8 cellular contexts compared by ENCODE assay signal in the genomic region with DNA sequence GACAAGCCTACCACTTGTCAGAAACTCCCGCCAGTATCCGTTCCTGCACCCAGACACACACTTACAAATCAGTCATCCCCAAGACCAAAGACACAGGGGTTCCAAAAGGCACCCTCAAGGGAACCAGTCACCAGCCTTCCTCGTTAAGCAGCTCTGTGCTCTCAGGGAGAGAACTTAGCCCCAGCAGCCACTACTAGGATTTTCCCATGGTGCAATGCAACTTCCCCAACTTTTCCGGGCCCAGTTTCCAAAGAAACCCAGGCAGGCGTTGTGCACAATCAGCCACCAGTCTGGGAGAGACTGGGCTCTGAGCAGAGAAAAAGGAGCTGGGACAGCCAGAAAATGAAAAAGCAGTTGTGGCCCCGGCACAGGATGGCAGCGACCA. TPM values are rescaled to one million over a fixed set of nuclear protein-coding genes. Genes with fewer than 3 reads are reported as not detected.
DNase-seq lines count a peak whose midpoint lies in the region; TF ChIP-seq lines count a peak whose summit lies in the region.

No MANE protein-coding gene starts in this region.

- H3K4me3 Mint-ChIP-seq in T-helper 2 cell treated with Interferon-gamma antibody and Interleukin-4, amounts not matched to agents 5 μg/mL and 100 μg/mL, for 36 hours = peak overlapping the region; percentile 67

- H2AK5ac ChIP-seq in neuronal stem cell (ENCODE audit: low read depth, low read length) = peak overlapping the region; percentile 99

- H3K36me3 ChIP-seq in neuronal stem cell (replicated peaks in 1 of 2; ENCODE audit: control insufficient read depth in 2 of 2, insufficient read depth in 2 of 2, low read length in 2 of 2) = peaks cover 4 to 9% of the 10 kb centered on the region in 2 donors

- H2BK12ac ChIP-seq in neuronal stem cell (ENCODE audit: low read length) = no peak overlapping the region

- no peak overlapping the region for H4K8ac ChIP-seq in neuronal stem cell (ENCODE audit: low read depth, low read length)

- no peak overlapping the region for H2BK5ac ChIP-seq in neuronal stem cell (ENCODE audit: low read length)

- no peak overlapping the region for H2BK120ac ChIP-seq in neuronal stem cell (ENCODE audit: low read depth, low read length)

- H3K27me3 Mint-ChIP-seq in T-helper 2 cell treated with Interferon-gamma antibody and Interleukin-4, amounts not matched to agents 5 μg/mL and 100 μg/mL, for 36 hours (ENCODE audit: low read depth) = peaks cover 44% of the 10 kb centered on the region

- no peak overlapping the region for H3K23ac ChIP-seq in neuronal stem cell (ENCODE audit: low read depth, low read length, poor library complexity)

- H3K27ac ChIP-seq in neuronal stem cell (replicated peaks; ENCODE audit: low read length) = no peak overlapping the region

- DNase-seq in T-helper 2 cell treated with Interferon-gamma antibody and Interleukin-4, amounts not matched to agents 5 μg/mL and 100 μg/mL, for 36 hours (ENCODE audit: low spot score) = no peak
- no peak for DNase-seq in T-helper 2 cell
- DNase-seq in foreskin melanocyte = peak; percentile 27
- DNase-seq in neuronal stem cell (ENCODE audit: low spot score) = no peak
- no peak for DNase-seq in posterior vena cava (ENCODE audit: low spot score)
- no peak for DNase-seq in HPDE6-E6E7 (ENCODE audit: extremely low spot score)
- DNase-seq in NCI-H774 (lab: John Stamatoyannopoulos, UW) = no peak

- H3K79me1 ChIP-seq in neuronal stem cell (ENCODE audit: low read depth, low read length) = peaks cover 19% of the 10 kb centered on the region

- H3K4me3 ChIP-seq in WI38 (ENCODE audit: low read depth, low read length) (peak overlapping the region; percentile 85), neuronal stem cell (ENCODE audit: low read length in 2 of 2) (peak overlapping the region; percentile 96 to 99)

- peak overlapping the region; percentile 74 for H3K4me2 ChIP-seq in neuronal stem cell (ENCODE audit: insufficient read depth, low read length, poor library complexity, severe bottlenecking)

- H3K18ac ChIP-seq in neuronal stem cell (ENCODE audit: low read length) = peak overlapping the region; percentile 99

- no peaks in the 10 kb centered on the region for H3K9me3 ChIP-seq in neuronal stem cell (replicated peaks in 1 of 2; ENCODE audit: control insufficient read depth in 2 of 2, insufficient read depth in 1 of 2, low read depth in 1 of 2, low read length in 2 of 2)

- intact Hi-C loops in posterior vena cava (cut with DNase I) = loop anchor here in 1 of 2 donors (5.0 kb wide), 1 partner anchor 78 kb away; no protein-coding TSS in a partner anchor

- peak overlapping the region; percentile 90 for H3K14ac ChIP-seq in neuronal stem cell (ENCODE audit: low read length)

- H3K9ac ChIP-seq in neuronal stem cell (ENCODE audit: low read depth, low read length, poor library complexity) = peak overlapping the region; percentile 100

- peak overlapping the region; percentile 90 for H2BK15ac ChIP-seq in neuronal stem cell (ENCODE audit: low read length)

- H2AFZ ChIP-seq in neuronal stem cell (ENCODE audit: low read length) = peak overlapping the region; percentile 91

- H3K27me3 ChIP-seq in neuronal stem cell (ENCODE audit: control insufficient read depth in 3 of 3, insufficient read depth in 3 of 3, low read depth in 1 of 3, low read length in 3 of 3) = peaks cover 0 to 7% (median 0%) of the 10 kb centered on the region in 3 experiments

- WGBS in neuronal stem cell (ENCODE audit: extremely low coverage in 2 of 2, insufficient read length in 2 of 2, insufficient replicate concordance in 1 of 2), 2 donors = no CpG with 5 or more reads among the region's 7 CpGs

- H4K91ac ChIP-seq in neuronal stem cell (ENCODE audit: low read depth, low read length, poor library complexity) = no peak overlapping the region

- H3K4ac ChIP-seq in neuronal stem cell (ENCODE audit: low read length) = no peak overlapping the region

- H3K27ac Mint-ChIP-seq in T-helper 2 cell treated with Interferon-gamma antibody and Interleukin-4, amounts not matched to agents 5 μg/mL and 100 μg/mL, for 36 hours = no peak overlapping the region

- H3K4me1 Mint-ChIP-seq in T-helper 2 cell treated with Interferon-gamma antibody and Interleukin-4, amounts not matched to agents 5 μg/mL and 100 μg/mL, for 36 hours (ENCODE audit: low read depth) = peaks cover 12% of the 10 kb centered on the region

- H3K9me3 Mint-ChIP-seq in T-helper 2 cell treated with Interferon-gamma antibody and Interleukin-4, amounts not matched to agents 5 μg/mL and 100 μg/mL, for 36 hours = no peaks in the 10 kb centered on the region

- TF ChIP-seq CTCF in WI38 (IDR thresholded peaks at IDR 0.05; ENCODE audit: low read depth, low read length) = no peak

- peaks cover 11 to 19% of the 10 kb centered on the region in 2 donors for H3K4me1 ChIP-seq in neuronal stem cell (ENCODE audit: control insufficient read depth in 2 of 2, insufficient read depth in 1 of 2, low read depth in 1 of 2, low read length in 2 of 2)

- H3K36me3 Mint-ChIP-seq in T-helper 2 cell treated with Interferon-gamma antibody and Interleukin-4, amounts not matched to agents 5 μg/mL and 100 μg/mL, for 36 hours (ENCODE audit: low read depth) = peaks cover 2% of the 10 kb centered on the region

RNA-seq across cellular contexts. Expression of a gene that starts 1.2 kb away (rescaled TPM):
- 35.6 TPM for polyA plus RNA-seq in neuronal stem cell (2013, experiment 1 of 2)
- polyA plus RNA-seq in neuronal stem cell (2013, experiment 2 of 2) = 35.2 TPM
- 10 to 100 TPM; 34.4 to 39.9 TPM for total RNA-seq in posterior vena cava
